Comparison of ENCODE assay signal across 12 cellular contexts in the genomic region with DNA sequence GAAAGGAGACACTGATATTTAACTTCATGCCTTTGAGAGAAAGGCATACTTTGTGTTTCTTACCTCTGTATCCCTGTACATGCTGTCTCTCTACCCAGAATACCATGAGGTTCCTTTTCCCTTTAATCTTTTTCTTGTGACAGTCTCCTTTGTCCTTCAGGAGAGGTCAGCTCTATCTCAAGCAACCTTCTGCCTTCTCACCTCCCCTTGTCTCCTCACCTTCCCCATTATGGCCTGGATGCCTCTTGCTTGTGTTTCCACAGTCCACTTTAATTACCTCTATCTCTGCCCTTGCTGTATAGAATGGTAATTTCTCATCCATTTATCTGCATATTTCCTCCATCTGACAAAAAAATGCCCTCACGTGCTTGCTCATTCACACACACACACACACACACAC. TPM values are rescaled to one million over a fixed set of nuclear protein-coding genes. Genes with fewer than 3 reads are reported as not detected.
DNase-seq lines count a peak whose midpoint lies in the region; ATAC-seq and TF ChIP-seq lines count a peak whose summit lies in the region.
"Had no signal": no experiment of that assay in that cellular context is flagged by ENCODE, and none has a peak within 500 bp of the region (broad histone marks: within the 10 kb centered on the region; RNA-seq: fewer than 3 reads in every experiment).

No MANE protein-coding gene starts in this region.

- H3K27ac Mint-ChIP-seq in CD14-positive monocyte: peak overlapping the region; percentile 83 to 96 (median 94)
- peak overlapping the region; percentile 93 for H3K27ac Mint-ChIP-seq in HFFc6
- H3K27ac Mint-ChIP-seq in activated naive CD8-positive, alpha-beta T cell treated with anti-CD3 and anti-CD28 coated beads, Interleukin-2, amount 50 U/mL, for 24 hours: peak overlapping the region; percentile 95
- H3K27ac Mint-ChIP-seq in naive thymus-derived CD4-positive, alpha-beta T cell: peak overlapping the region; percentile 91 to 98 (median 93)

- H3K9me3 Mint-ChIP-seq in CD14-positive monocyte: peaks cover 0 to 3% (median 0%) of the 10 kb centered on the region in 7 donors
- no peaks in the 10 kb centered on the region for H3K9me3 Mint-ChIP-seq in HFFc6
- H3K9me3 Mint-ChIP-seq in activated naive CD8-positive, alpha-beta T cell treated with anti-CD3 and anti-CD28 coated beads, Interleukin-2, amount 50 U/mL, for 24 hours: no peaks in the 10 kb centered on the region
- H3K9me3 Mint-ChIP-seq in naive thymus-derived CD4-positive, alpha-beta T cell: peaks cover 0 to 2% (median 0%) of the 10 kb centered on the region in 11 donors

- peaks cover 11 to 37% of the 10 kb centered on the region in 2 donors for H3K36me3 Mint-ChIP-seq in CD14-positive monocyte
- peaks cover 5% of the 10 kb centered on the region; the same call in 1 of the 2 replicates for H3K36me3 Mint-ChIP-seq in HFFc6 (ENCODE audit: low read depth)
- H3K36me3 Mint-ChIP-seq in activated naive CD8-positive, alpha-beta T cell treated with anti-CD3 and anti-CD28 coated beads, Interleukin-2, amount 50 U/mL, for 24 hours (ENCODE audit: low read depth): peaks cover 43% of the 10 kb centered on the region
- peaks cover 4 to 23% (median 6%) of the 10 kb centered on the region in 5 donors for H3K36me3 Mint-ChIP-seq in naive thymus-derived CD4-positive, alpha-beta T cell

- H3K4me3 Mint-ChIP-seq in CD14-positive monocyte (peak overlapping the region in 1 of 2 donors; percentile 67), HFFc6 (peak overlapping the region; percentile 22)
- peak overlapping the region; percentile 64 for H3K4me3 Mint-ChIP-seq in activated naive CD8-positive, alpha-beta T cell treated with anti-CD3 and anti-CD28 coated beads, Interleukin-2, amount 50 U/mL, for 24 hours
- H3K4me3 Mint-ChIP-seq in naive thymus-derived CD4-positive, alpha-beta T cell: peak overlapping the region; percentile 52 to 93 (median 80)

- no peaks in the 10 kb centered on the region for H3K27me3 ChIP-seq in naive thymus-derived CD4-positive, alpha-beta T cell (ENCODE audit: control insufficient read depth in 2 of 2, insufficient read depth in 2 of 2, low read length in 2 of 2)

- POLR2A ChIA-PET in naive thymus-derived CD4-positive, alpha-beta T cell (lab: Charles Lee): interaction anchor here (1.1 to 1.2 kb wide), 2 partner anchors 52 to 100 kb away, joined by 3 to 4 read pairs; no protein-coding TSS in a partner anchor

- CTCF ChIA-PET in naive thymus-derived CD4-positive, alpha-beta T cell (lab: Charles Lee): no interaction called here

- H3K4me1 Mint-ChIP-seq in CD14-positive monocyte: peaks cover 91% of the 10 kb centered on the region
- H3K4me1 Mint-ChIP-seq in HFFc6 (ENCODE audit: low read depth): peaks cover 68% of the 10 kb centered on the region
- peaks cover 96% of the 10 kb centered on the region for H3K4me1 Mint-ChIP-seq in activated naive CD8-positive, alpha-beta T cell treated with anti-CD3 and anti-CD28 coated beads, Interleukin-2, amount 50 U/mL, for 24 hours
- peaks cover 30 to 100% (median 82%) of the 10 kb centered on the region in 7 donors for H3K4me1 Mint-ChIP-seq in naive thymus-derived CD4-positive, alpha-beta T cell

- intact Hi-C loops in CD14-positive monocyte (cut with micrococcal nuclease): loop anchor here in 1 of 2 donors (5.0 to 10.0 kb wide), 2 partner anchors 99 to 319 kb away; no protein-coding TSS in a partner anchor
- intact Hi-C loops in naive thymus-derived CD4-positive, alpha-beta T cell (cut with micrococcal nuclease): loop anchor here (2.0 to 10.0 kb wide), 3 partner anchors 17 to 289 kb away; no protein-coding TSS in a partner anchor
- intact Hi-C loops in sciatic nerve (cut with DNase I): no loop called here

- TF ChIP-seq CTCF in CD14-positive monocyte (IDR thresholded peaks at IDR 0.05): no peak
- TF ChIP-seq CTCF in HFFc6 (IDR thresholded peaks at IDR 0.05): no peak

- H3K4me1 ChIP-seq in naive thymus-derived CD4-positive, alpha-beta T cell (ENCODE audit: control insufficient read depth in 2 of 2, insufficient read depth in 2 of 2, low read length in 2 of 2): peaks cover 76 to 78% of the 10 kb centered on the region in 2 donors

- DNase-seq in CD14-positive monocyte (ENCODE audit: low spot score): no peak
- DNase-seq in HFFc6: no peak
- DNase-seq in activated naive CD8-positive, alpha-beta T cell treated with anti-CD3 and anti-CD28 coated beads, Interleukin-2, amount 50 U/mL, for 24 hours: no peak
- no peak for DNase-seq in naive thymus-derived CD4-positive, alpha-beta T cell
- DNase-seq in glomerular visceral epithelial cell (ENCODE audit: extremely low spot score): no peak
- no peak for DNase-seq in sciatic nerve (ENCODE audit: low spot score)
- DNase-seq in activated gamma-delta T cell (lab: John Stamatoyannopoulos, UW): no peak
- DNase-seq in activated CD4-positive, CD25-positive, alpha-beta regulatory T cell treated with anti-CD3 and anti-CD28 coated beads, Interleukin-2, amount 50 U/mL, for 72 hours: no peak
- DNase-seq: dermis blood vessel endothelial cell, DMS153, GOT3, NCI-H524 had no signal

- H3K4me3 ChIP-seq in naive thymus-derived CD4-positive, alpha-beta T cell (ENCODE audit: low read length): peak overlapping the region; percentile 36

- H3K36me3 ChIP-seq in naive thymus-derived CD4-positive, alpha-beta T cell (ENCODE audit: control insufficient read depth in 2 of 3, insufficient read depth in 3 of 3, low read length in 3 of 3): no peaks in the 10 kb centered on the region

- H3K27me3 Mint-ChIP-seq in CD14-positive monocyte (ENCODE audit: low read depth in 3 of 3) (peaks cover 0 to 13% (median 0%) of the 10 kb centered on the region in 3 donors), HFFc6 (ENCODE audit: insufficient read depth) (no peaks in the 10 kb centered on the region)
- no peaks in the 10 kb centered on the region for H3K27me3 Mint-ChIP-seq in activated naive CD8-positive, alpha-beta T cell treated with anti-CD3 and anti-CD28 coated beads, Interleukin-2, amount 50 U/mL, for 24 hours
- no peaks in the 10 kb centered on the region for H3K27me3 Mint-ChIP-seq in naive thymus-derived CD4-positive, alpha-beta T cell

- peak overlapping the region; percentile 68 for H3K27ac ChIP-seq in naive thymus-derived CD4-positive, alpha-beta T cell (ENCODE audit: low read depth, low read length)

- H3K9me3 ChIP-seq in naive thymus-derived CD4-positive, alpha-beta T cell (ENCODE audit: control insufficient read depth in 2 of 3, low read length in 3 of 3): no peaks in the 10 kb centered on the region

- ATAC-seq in activated naive CD8-positive, alpha-beta T cell treated with anti-CD3 and anti-CD28 coated beads, Interleukin-2, amount 50 U/mL, for 24 hours: no peak
- no peak for ATAC-seq in naive thymus-derived CD4-positive, alpha-beta T cell
- no peak for ATAC-seq in sciatic nerve

RNA-seq across cellular contexts. Expression of a gene that starts 28.4 kb away (rescaled TPM):
- polyA plus RNA-seq in CD14-positive monocyte: 100 to 1,000 TPM; 691 to 888 TPM
- 100 to 1,000 TPM; 410 to 540 (median 485) TPM for total RNA-seq in HFFc6 (2021; fragmentation: NEBNext Ultra II Directional; extraction: Animal tissue kit (Norgen Biotek cat#: 25700))
- total RNA-seq in naive thymus-derived CD4-positive, alpha-beta T cell: 100 to 1,000 TPM; 267 to 635 (median 274) TPM
- 100 to 1,000 TPM; 485 to 550 TPM for polyA plus RNA-seq in naive thymus-derived CD4-positive, alpha-beta T cell
- total RNA-seq in sciatic nerve: 325 TPM
